Comparison of ENCODE assay signal across 1 cellular context in genomic region chr9:137077758-137078693, GRCh38.
A peak's percentile ranks its signal among the peaks of the same experiment; 100 is the strongest.
TF ChIP-seq lines count a peak whose summit lies in the region.

No MANE protein-coding gene starts in this region.

TF ChIP-seq in HepG2, 621 proteins besides CTCF, POLR2A, EP300 and RAD21 (continues in another document):
- TF ChIP-seq ZNF546 (CRISPR knock-in tag; conservative IDR thresholded peaks at IDR 0.05) (0 out of 2 replicates have a peak, but pooled peaks have one; percentile 18), THAP9 (CRISPR knock-in tag; IDR thresholded peaks at IDR 0.05; ENCODE audit: borderline replicate concordance) (0 out of 2 replicates have a peak, but pooled peaks have one; percentile 16), SP4 (CRISPR knock-in tag; IDR thresholded peaks at IDR 0.05) (0 out of 2 replicates have a peak, but pooled peaks have one; percentile 26), ZNF263 (CRISPR knock-in tag; IDR thresholded peaks at IDR 0.05) (0 out of 2 replicates have a peak, but pooled peaks have one; percentile 40), JUN (CRISPR knock-in tag; IDR thresholded peaks at IDR 0.05) (no peak), HNRNPK (IDR thresholded peaks at IDR 0.05; ENCODE audit: low read depth, low read length, poor library complexity, severe bottlenecking) (peak; percentile 38), HOXA3 (CRISPR knock-in tag; IDR thresholded peaks at IDR 0.05) (peak; percentile 32; the same call in 1 of the 2 replicates), ZNF746 (CRISPR knock-in tag; IDR thresholded peaks at IDR 0.05) (peak; percentile 15; the same call in 1 of the 2 replicates), ZNF83 (CRISPR knock-in tag; IDR thresholded peaks at IDR 0.05; ENCODE audit: borderline replicate concordance) (0 out of 2 replicates have a peak, but pooled peaks have one; percentile 36), HNF1B (CRISPR knock-in tag; IDR thresholded peaks at IDR 0.05) (0 out of 2 replicates have a peak, but pooled peaks have one; percentile 9), GABPB1 (CRISPR knock-in tag; IDR thresholded peaks at IDR 0.05) (peak; percentile 20; the same call in 1 of the 2 replicates), MTERF4 (CRISPR knock-in tag; IDR thresholded peaks at IDR 0.05) (0 out of 2 replicates have a peak, but pooled peaks have one; percentile 32), FOSL1 (CRISPR knock-in tag; IDR thresholded peaks at IDR 0.05; ENCODE audit: borderline replicate concordance) (0 out of 2 replicates have a peak, but pooled peaks have one; percentile 1), SMC3 (IDR thresholded peaks at IDR 0.05; ENCODE audit: low read length) (no peak), FLYWCH1 (CRISPR knock-in tag; IDR thresholded peaks at IDR 0.05) (0 out of 2 replicates have a peak, but pooled peaks have one; percentile 22), ZSCAN12 (CRISPR knock-in tag; IDR thresholded peaks at IDR 0.05) (no peak), ZFX (CRISPR knock-in tag; IDR thresholded peaks at IDR 0.05; ENCODE audit: low read depth) (0 out of 2 replicates have a peak, but pooled peaks have one; percentile 18), ZNF564 (CRISPR knock-in tag; IDR thresholded peaks at IDR 0.05) (0 out of 2 replicates have a peak, but pooled peaks have one; percentile 54), ZBTB39 (CRISPR knock-in tag; IDR thresholded peaks at IDR 0.05) (no peak), SPEN (CRISPR knock-in tag; IDR thresholded peaks at IDR 0.05; ENCODE audit: low read depth) (no peak), ZFP41 (CRISPR knock-in tag; IDR thresholded peaks at IDR 0.05; ENCODE audit: borderline replicate concordance) (no peak), PATZ1 (CRISPR knock-in tag; IDR thresholded peaks at IDR 0.05) (peak; percentile 13; the same call in 1 of the 2 replicates), ZBTB4 (CRISPR knock-in tag; IDR thresholded peaks at IDR 0.05; ENCODE audit: borderline replicate concordance) (peak; percentile 80; the same call in 1 of the 2 replicates), ZNF280D (CRISPR knock-in tag; IDR thresholded peaks at IDR 0.05) (0 out of 2 replicates have a peak, but pooled peaks have one; percentile 29), MAX (IDR thresholded peaks at IDR 0.05) (0 out of 2 replicates have a peak, but pooled peaks have one; percentile 7), ZFY (CRISPR knock-in tag; IDR thresholded peaks at IDR 0.05) (0 out of 2 replicates have a peak, but pooled peaks have one; percentile 6), CBX5 (CRISPR knock-in tag; IDR thresholded peaks at IDR 0.05; ENCODE audit: borderline replicate concordance) (no peak), ZFP91 (CRISPR knock-in tag; IDR thresholded peaks at IDR 0.05; ENCODE audit: borderline replicate concordance) (peak; percentile 50; the same call in 1 of the 2 replicates), ZNF772 (CRISPR knock-in tag; IDR thresholded peaks at IDR 0.05) (0 out of 2 replicates have a peak, but pooled peaks have one; percentile 48), ZBTB38 (CRISPR knock-in tag; IDR thresholded peaks at IDR 0.05) (peak; percentile 73; the same call in 1 of the 2 replicates), KDM1A (CRISPR knock-in tag; IDR thresholded peaks at IDR 0.05) (no peak), CAMTA2 (CRISPR knock-in tag; IDR thresholded peaks at IDR 0.05; ENCODE audit: borderline replicate concordance) (0 out of 2 replicates have a peak, but pooled peaks have one; percentile 12)
